ENCODE assay signal across 9 cellular contexts in the genomic region with DNA sequence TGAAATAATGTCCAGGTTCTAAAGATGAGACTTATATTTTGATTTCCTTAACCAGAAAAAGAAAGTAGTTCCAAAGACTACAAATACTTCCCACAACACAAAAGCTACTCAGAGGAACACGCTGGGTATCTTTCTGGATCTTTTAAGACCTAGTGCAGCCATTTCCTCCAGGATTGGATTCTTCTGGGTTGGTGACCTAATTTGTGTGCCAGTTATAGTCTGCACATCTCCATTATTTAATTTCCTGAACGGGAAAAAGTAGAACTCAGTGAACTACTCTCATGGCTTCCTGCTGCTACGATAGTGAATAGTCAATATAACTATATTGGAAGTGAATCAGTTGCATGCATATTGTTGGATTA. TPM values are rescaled to one million over a fixed set of nuclear protein-coding genes. Genes with fewer than 3 reads are reported as not detected.
DNase-seq lines count a peak whose midpoint lies in the region; ATAC-seq, FAIRE-seq and TF ChIP-seq lines count a peak whose summit lies in the region.
"Had no signal": no experiment of that assay in that cellular context is flagged by ENCODE, and none has a peak within 500 bp of the region (broad histone marks: within the 10 kb centered on the region; RNA-seq: fewer than 3 reads in every experiment).

No MANE protein-coding gene starts in this region.

- peaks cover 16% of the 10 kb centered on the region for H3K4me1 ChIP-seq in A549
- peaks cover 12% of the 10 kb centered on the region for H3K4me1 ChIP-seq in IMR-90 (ENCODE audit: control insufficient read depth, insufficient read depth, low read length)
- H3K4me1 ChIP-seq in muscle layer of duodenum (ENCODE audit: control insufficient read depth in 1 of 2, insufficient read depth in 2 of 2, low read length in 2 of 2): peaks cover 11 to 15% of the 10 kb centered on the region in 2 donors

- peak overlapping the region; percentile 87; the same call in 1 of the 2 replicates for H3K4ac ChIP-seq in IMR-90 (ENCODE audit: low read depth, low read length)

- intact Hi-C loops in IMR-90 (cut with micrococcal nuclease): loop anchor here (1.0 to 5.0 kb wide), 2 partner anchors 37 to 221 kb away; a partner anchor contains a TSS

- H3K9ac ChIP-seq in IMR-90 (ENCODE audit: low read depth, low read length): peak overlapping the region; percentile 90

- peak overlapping the region; percentile 85 for H3K56ac ChIP-seq in IMR-90 (ENCODE audit: extremely low read depth, insufficient read depth, low read length)

- H3K27ac ChIP-seq in A549 (peak overlapping the region; percentile 75 to 90), IMR-90 (ENCODE audit: insufficient read depth, low read length) (peak overlapping the region; percentile 73; the same call in 1 of the 2 replicates), muscle layer of duodenum (ENCODE audit: low read length) (peak overlapping the region; percentile 93)

- ATAC-seq in A549: no peak
- no peak for ATAC-seq in IMR-90 (ENCODE audit: low read depth)
- no peak for ATAC-seq in GM18520 (IDR thresholded peaks at IDR 0.05; ENCODE audit: unreplicated experiment)
- ATAC-seq in GM19035 (IDR thresholded peaks at IDR 0.05; ENCODE audit: unreplicated experiment): no peak
- ATAC-seq in GM21737 (IDR thresholded peaks at IDR 0.05; ENCODE audit: unreplicated experiment): no peak

- H4K8ac ChIP-seq in IMR-90 (ENCODE audit: low read depth in 2 of 2, low read length in 2 of 2): peak overlapping the region in 1 of 2 experiments; percentile 90; a peak in 2 of 4 replicates

- H3K18ac ChIP-seq in IMR-90 (ENCODE audit: low read depth, low read length): peak overlapping the region; percentile 63; the same call in 1 of the 2 replicates

- 0 out of 2 replicates have a peak overlapping the region, but pooled peaks have one; percentile 1 for H2AK5ac ChIP-seq in IMR-90 (ENCODE audit: low read depth, low read length)

- TF ChIP-seq RAD21 in A549 (conservative IDR thresholded peaks at IDR 0.05 in 1 of 2, IDR thresholded peaks at IDR 0.05 in 1 of 2) (no peak), IMR-90 (IDR thresholded peaks at IDR 0.05; ENCODE audit: low read length) (no peak)

- H3K14ac ChIP-seq in IMR-90 (replicated peaks; ENCODE audit: low read depth, low read length): peak overlapping the region; percentile 84

- no TSS peak for BruUV-seq in IMR-90 (replicated peaks; lab: Mats Ljungman, UMichigan)

- H3K27me3 ChIP-seq in IMR-90 (ENCODE audit: control insufficient read depth, insufficient read depth, low read length) (no peaks in the 10 kb centered on the region), muscle layer of duodenum (ENCODE audit: low read depth, low read length) (no peaks in the 10 kb centered on the region)

- H2BK15ac ChIP-seq in IMR-90 (ENCODE audit: low read depth, low read length): no peak overlapping the region

- H4K91ac ChIP-seq in IMR-90 (ENCODE audit: insufficient read depth, low read depth, low read length): peak overlapping the region; percentile 35; the same call in 1 of the 2 replicates

- H4K20me1 ChIP-seq in IMR-90 (ENCODE audit: insufficient read depth, low read length): peaks cover 22% of the 10 kb centered on the region

- no peak overlapping the region for H2AK9ac ChIP-seq in IMR-90 (replicated peaks; ENCODE audit: low read depth, low read length, poor library complexity)

- no peak overlapping the region for H2AFZ ChIP-seq in IMR-90 (replicated peaks; ENCODE audit: low read length, poor library complexity)

- DNase-seq in A549 (ENCODE audit: low read depth in 1 of 2, low spot score in 1 of 2): no peak
- no peak for DNase-seq in IMR-90
- no peak for DNase-seq in cardiac fibroblast (ENCODE audit: low read depth in 2 of 2)
- DNase-seq in stimulated activated naive CD4-positive, alpha-beta T cell (lab: John Stamatoyannopoulos, UW): no peak

- in situ Hi-C loops in IMR-90 (cut with MboI; ENCODE audit: low sequenced_read_pairs): no loop called here

- no peak for TF ChIP-seq EP300 in A549 (IDR thresholded peaks at IDR 0.05)

- TF ChIP-seq POLR2A in A549 (IDR thresholded peaks at IDR 0.05; ENCODE audit: low read length) (no peak), IMR-90 (IDR thresholded peaks at IDR 0.05; ENCODE audit: low read depth, low read length) (no peak; the same call in 1 of the 2 replicates)

- H3K9me3 ChIP-seq in A549 (no peaks in the 10 kb centered on the region), IMR-90 (ENCODE audit: control insufficient read depth, insufficient read depth, low read length) (no peaks in the 10 kb centered on the region), muscle layer of duodenum (ENCODE audit: control insufficient read depth in 1 of 2, low read length in 2 of 2) (no peaks in the 10 kb centered on the region)

- no peak for TF ChIP-seq CTCF in A549 (IDR thresholded peaks at IDR 0.05)
- TF ChIP-seq CTCF in IMR-90 (conservative IDR thresholded peaks at IDR 0.05; ENCODE audit: low read depth, low read length): no peak
- no peak for TF ChIP-seq CTCF in cardiac fibroblast (IDR thresholded peaks at IDR 0.05; ENCODE audit: low read depth, low read length)

- H3K79me1 ChIP-seq in IMR-90 (ENCODE audit: low read depth in 1 of 2, low read length in 2 of 2): peaks cover 29 to 50% of the 10 kb centered on the region in 2 experiments

- dilution Hi-C loops in IMR-90 (cut with HindIII; ENCODE audit: low sequenced_read_pairs, unreplicated experiment): no loop called here

- H3K4me2 ChIP-seq in A549 (peak overlapping the region; percentile 79), IMR-90 (ENCODE audit: low read depth, low read length) (peak overlapping the region; percentile 73)

- H4K5ac ChIP-seq in IMR-90 (ENCODE audit: low read depth, low read length): peak overlapping the region; percentile 61; the same call in 1 of the 2 replicates

- peak overlapping the region; percentile 73 for H2BK120ac ChIP-seq in IMR-90 (ENCODE audit: low read depth, low read length)

- POLR2A ChIA-PET in A549 (lab: Yijun Ruan, JAX) (no interaction called here), IMR-90 (lab: Charles Lee; ENCODE audit: unreplicated experiment) (no interaction called here)

- peak overlapping the region; percentile 91 for H2BK5ac ChIP-seq in IMR-90 (ENCODE audit: low read depth, low read length, poor library complexity, severe bottlenecking)

- H3K23ac ChIP-seq in IMR-90 (ENCODE audit: low read depth, low read length): peak overlapping the region; percentile 74; the same call in 1 of the 2 replicates

- H3K9me1 ChIP-seq in IMR-90 (ENCODE audit: insufficient read depth, low read length): peaks cover 15% of the 10 kb centered on the region

- peaks cover 13% of the 10 kb centered on the region for H3K36me3 ChIP-seq in IMR-90 (ENCODE audit: control insufficient read depth, insufficient read depth, low read length)
- peaks cover 3 to 4% of the 10 kb centered on the region in 2 donors for H3K36me3 ChIP-seq in muscle layer of duodenum (ENCODE audit: control insufficient read depth in 1 of 2, insufficient read depth in 2 of 2, low read length in 2 of 2)

- 62% methylated on average over 3 of the region's 3 CpGs for WGBS in A549 (ENCODE audit: missing lambda C conversion rate)
- no CpG with 5 or more reads among the region's 3 CpGs for WGBS in IMR-90 (ENCODE audit: extremely low coverage in 2 of 2, insufficient read length in 1 of 2), 2 experiments

- FAIRE-seq in A549 (lab: Jason Lieb, UNC): no peak
- FAIRE-seq: GM12892 had no signal

- CTCF ChIA-PET in A549 (lab: Yijun Ruan, JAX): no interaction called here
- CTCF ChIA-PET in IMR-90 (lab: Yijun Ruan, JAX): no interaction called here

- peak overlapping the region; percentile 73 for H3K4me3 ChIP-seq in A549
- peak overlapping the region; percentile 67 for H3K4me3 ChIP-seq in IMR-90 (ENCODE audit: insufficient read depth, low read depth, low read length)
- peak overlapping the region; percentile 92 for H3K4me3 ChIP-seq in cardiac fibroblast (replicated peaks in 1 of 2; ENCODE audit: low read depth in 2 of 2, low read length in 2 of 2)
- peak overlapping the region; percentile 74 to 85 for H3K4me3 ChIP-seq in muscle layer of duodenum (ENCODE audit: low read depth in 1 of 2, low read length in 2 of 2)

- peak overlapping the region; percentile 29; the same call in 1 of the 2 replicates for H2BK20ac ChIP-seq in IMR-90 (ENCODE audit: low read depth, low read length)

TF ChIP-seq in A549, 52 proteins besides CTCF, POLR2A, EP300 and RAD21:
- TF ChIP-seq HDAC2 (IDR thresholded peaks at IDR 0.05) (no peak), CHD4 (IDR thresholded peaks at IDR 0.05; ENCODE audit: borderline replicate concordance) (no peak), JUNB (IDR thresholded peaks at IDR 0.05) (0 out of 2 replicates have a peak, but pooled peaks have one; percentile 2), RNF2 (IDR thresholded peaks at IDR 0.05; ENCODE audit: borderline replicate concordance, low read depth) (no peak), ZSCAN20 (CRISPR knock-in tag; IDR thresholded peaks at IDR 0.05) (no peak), FOSL2 (IDR thresholded peaks at IDR 0.05) (no peak), FOSL2 (CRISPR knock-in tag; IDR thresholded peaks at IDR 0.05) (no peak), JUN (IDR thresholded peaks at IDR 0.05) (0 out of 5 replicates have a peak, but pooled peaks of 1 of the 2 experiments have one; percentile 10), TFCP2L1 (CRISPR knock-in tag; IDR thresholded peaks at IDR 0.05) (no peak), FOSB (CRISPR knock-in tag; IDR thresholded peaks at IDR 0.05) (no peak)
TF ChIP-seq in A549: peak in this region for 2.

TF ChIP-seq in IMR-90, 13 proteins besides CTCF, POLR2A, EP300 and RAD21:
- TF ChIP-seq BHLHE40 (IDR thresholded peaks at IDR 0.05; ENCODE audit: low read depth, low read length) (no peak), RFX5 (IDR thresholded peaks at IDR 0.05; ENCODE audit: low read depth, low read length) (no peak), MAFK (IDR thresholded peaks at IDR 0.05; ENCODE audit: low read depth, low read length) (no peak), FOS (IDR thresholded peaks at IDR 0.05; ENCODE audit: low read depth, low read length) (no peak), CHD1 (IDR thresholded peaks at IDR 0.05; ENCODE audit: low read depth, low read length) (no peak), NFE2L2 (IDR thresholded peaks at IDR 0.05; ENCODE audit: low read depth, low read length) (no peak), MAZ (IDR thresholded peaks at IDR 0.05; ENCODE audit: borderline replicate concordance, low read depth, low read length) (no peak)
TF ChIP-seq in IMR-90: peak in this region for 0.

RNA-seq across cellular contexts. Expression of a gene that starts 1.5 kb away (rescaled TPM):
- 18.8 and 27.0 TPM in 2 replicates for polyA plus RNA-seq in A549 (2011; rRNA removed)
- polyA plus RNA-seq in A549 (2012; cell fraction: cytosol; rRNA removed): 3.1 and 3.4 TPM in 2 replicates
- polyA plus RNA-seq in A549 (2012; cell fraction: nucleus; rRNA removed): 5.4 and 7.5 TPM in 2 replicates
- 12.1 to 15.9 TPM (median 12.3 TPM) in 3 replicates for polyA plus RNA-seq in A549 (2017; fragmentation: RNase III; extraction: RNeasy Plus Mini Kit Qiagen cat#74134 plus additional on column Dnase treatment)
- polyA minus RNA-seq in A549 (2011; rRNA and poly(A)+ RNA removed): 8.6 and 10.5 TPM in 2 replicates
- 6.3 and 16.9 TPM in 2 replicates for total RNA-seq in IMR-90 (2012; rRNA removed)
- 8.8 and 12.5 TPM in 2 replicates for polyA plus RNA-seq in IMR-90 (2012; rRNA removed)
- 2.8 and 3.4 TPM in 2 replicates for polyA plus RNA-seq in IMR-90 (2012; cell fraction: cytosol; rRNA removed)
- 7.8 and 22.3 TPM in 2 replicates for polyA plus RNA-seq in IMR-90 (2012; cell fraction: nucleus; rRNA removed; ENCODE audit: low replicate concordance)
